ENCODE assay signal across 1 cellular context in genomic region chr5:133968057-133968993, GRCh38.
TF ChIP-seq lines count a peak whose summit lies in the region.

C5orf15 (minus strand) TSS chr5:133968625; CDS start chr5:133968584, 41 bp downstream.

TF ChIP-seq in GM12878, 131 proteins besides CTCF, POLR2A, EP300 and RAD21 (continued from another document and continues in another):
- TF ChIP-seq, protein P1, sequence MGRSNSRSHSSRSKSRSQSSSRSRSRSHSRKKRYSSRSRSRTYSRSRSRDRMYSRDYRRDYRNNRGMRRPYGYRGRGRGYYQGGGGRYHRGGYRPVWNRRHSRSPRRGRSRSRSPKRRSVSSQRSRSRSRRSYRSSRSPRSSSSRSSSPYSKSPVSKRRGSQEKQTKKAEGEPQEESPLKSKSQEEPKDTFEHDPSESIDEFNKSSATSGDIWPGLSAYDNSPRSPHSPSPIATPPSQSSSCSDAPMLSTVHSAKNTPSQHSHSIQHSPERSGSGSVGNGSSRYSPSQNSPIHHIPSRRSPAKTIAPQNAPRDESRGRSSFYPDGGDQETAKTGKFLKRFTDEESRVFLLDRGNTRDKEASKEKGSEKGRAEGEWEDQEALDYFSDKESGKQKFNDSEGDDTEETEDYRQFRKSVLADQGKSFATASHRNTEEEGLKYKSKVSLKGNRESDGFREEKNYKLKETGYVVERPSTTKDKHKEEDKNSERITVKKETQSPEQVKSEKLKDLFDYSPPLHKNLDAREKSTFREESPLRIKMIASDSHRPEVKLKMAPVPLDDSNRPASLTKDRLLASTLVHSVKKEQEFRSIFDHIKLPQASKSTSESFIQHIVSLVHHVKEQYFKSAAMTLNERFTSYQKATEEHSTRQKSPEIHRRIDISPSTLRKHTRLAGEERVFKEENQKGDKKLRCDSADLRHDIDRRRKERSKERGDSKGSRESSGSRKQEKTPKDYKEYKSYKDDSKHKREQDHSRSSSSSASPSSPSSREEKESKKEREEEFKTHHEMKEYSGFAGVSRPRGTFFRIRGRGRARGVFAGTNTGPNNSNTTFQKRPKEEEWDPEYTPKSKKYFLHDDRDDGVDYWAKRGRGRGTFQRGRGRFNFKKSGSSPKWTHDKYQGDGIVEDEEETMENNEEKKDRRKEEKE (IDR thresholded peaks at IDR 0.05): no peak
- TF ChIP-seq EGR1 (IDR thresholded peaks at IDR 0.05; ENCODE audit: borderline replicate concordance in 1 of 2, low read depth in 2 of 2, low read length in 2 of 2): peak in 1 of 2 experiments; percentile 89; a peak in 1 of 3 replicates
- no peak for TF ChIP-seq YBX1 (IDR thresholded peaks at IDR 0.05)
- TF ChIP-seq MLLT1 (IDR thresholded peaks at IDR 0.05): peak; percentile 29; the same call in 1 of the 2 replicates
- TF ChIP-seq TCF7 (IDR thresholded peaks at IDR 0.05; ENCODE audit: borderline replicate concordance): no peak
- no peak for TF ChIP-seq USF2 (IDR thresholded peaks at IDR 0.05; ENCODE audit: borderline replicate concordance, low read depth, low read length)
- TF ChIP-seq FOXK2 (IDR thresholded peaks at IDR 0.05): no peak
- TF ChIP-seq, protein P2, sequence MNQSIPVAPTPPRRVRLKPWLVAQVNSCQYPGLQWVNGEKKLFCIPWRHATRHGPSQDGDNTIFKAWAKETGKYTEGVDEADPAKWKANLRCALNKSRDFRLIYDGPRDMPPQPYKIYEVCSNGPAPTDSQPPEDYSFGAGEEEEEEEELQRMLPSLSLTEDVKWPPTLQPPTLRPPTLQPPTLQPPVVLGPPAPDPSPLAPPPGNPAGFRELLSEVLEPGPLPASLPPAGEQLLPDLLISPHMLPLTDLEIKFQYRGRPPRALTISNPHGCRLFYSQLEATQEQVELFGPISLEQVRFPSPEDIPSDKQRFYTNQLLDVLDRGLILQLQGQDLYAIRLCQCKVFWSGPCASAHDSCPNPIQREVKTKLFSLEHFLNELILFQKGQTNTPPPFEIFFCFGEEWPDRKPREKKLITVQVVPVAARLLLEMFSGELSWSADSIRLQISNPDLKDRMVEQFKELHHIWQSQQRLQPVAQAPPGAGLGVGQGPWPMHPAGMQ (IDR thresholded peaks at IDR 0.05; ENCODE audit: borderline replicate concordance): no peak
- TF ChIP-seq, protein P3, sequence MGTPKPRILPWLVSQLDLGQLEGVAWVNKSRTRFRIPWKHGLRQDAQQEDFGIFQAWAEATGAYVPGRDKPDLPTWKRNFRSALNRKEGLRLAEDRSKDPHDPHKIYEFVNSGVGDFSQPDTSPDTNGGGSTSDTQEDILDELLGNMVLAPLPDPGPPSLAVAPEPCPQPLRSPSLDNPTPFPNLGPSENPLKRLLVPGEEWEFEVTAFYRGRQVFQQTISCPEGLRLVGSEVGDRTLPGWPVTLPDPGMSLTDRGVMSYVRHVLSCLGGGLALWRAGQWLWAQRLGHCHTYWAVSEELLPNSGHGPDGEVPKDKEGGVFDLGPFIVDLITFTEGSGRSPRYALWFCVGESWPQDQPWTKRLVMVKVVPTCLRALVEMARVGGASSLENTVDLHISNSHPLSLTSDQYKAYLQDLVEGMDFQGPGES (IDR thresholded peaks at IDR 0.05): no peak
- TF ChIP-seq IRF4 (IDR thresholded peaks at IDR 0.05; ENCODE audit: low read depth, low read length): 0 out of 2 replicates have a peak, but pooled peaks have one; percentile 3
- TF ChIP-seq NR2C1 (IDR thresholded peaks at IDR 0.05): no peak
- no peak for TF ChIP-seq SUPT20H (IDR thresholded peaks at IDR 0.05; ENCODE audit: borderline replicate concordance, control insufficient read depth, low read depth, low read length)
- peak; percentile 50; the same call in 1 of the 2 replicates for TF ChIP-seq POLR2AphosphoS2 (IDR thresholded peaks at IDR 0.05; ENCODE audit: low read depth, low read length)
- no peak for TF ChIP-seq KAT2A (conservative IDR thresholded peaks at IDR 0.05; ENCODE audit: control insufficient read depth, low read depth, low read length)
- peak; percentile 83 for TF ChIP-seq HDGF (IDR thresholded peaks at IDR 0.05)
- no peak for TF ChIP-seq NR2C2 (IDR thresholded peaks at IDR 0.05; ENCODE audit: borderline replicate concordance, control insufficient read depth, insufficient read length, low read depth)
- no peak for TF ChIP-seq RELA (IDR thresholded peaks at IDR 0.05; ENCODE audit: borderline replicate concordance, partially characterized antibody)
- TF ChIP-seq, protein P4, sequence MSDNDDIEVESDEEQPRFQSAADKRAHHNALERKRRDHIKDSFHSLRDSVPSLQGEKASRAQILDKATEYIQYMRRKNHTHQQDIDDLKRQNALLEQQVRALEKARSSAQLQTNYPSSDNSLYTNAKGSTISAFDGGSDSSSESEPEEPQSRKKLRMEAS (IDR thresholded peaks at IDR 0.05; ENCODE audit: low read depth, low read length): peak; percentile 22; the same call in 1 of the 2 replicates
- no peak for TF ChIP-seq ZNF622 (IDR thresholded peaks at IDR 0.05)
- TF ChIP-seq SPI1 (IDR thresholded peaks at IDR 0.05; ENCODE audit: borderline replicate concordance, insufficient read depth, low read depth, low read length): no peak
- peak; percentile 80 for TF ChIP-seq RELB (IDR thresholded peaks at IDR 0.05; ENCODE audit: low read depth)
- TF ChIP-seq, protein P5, sequence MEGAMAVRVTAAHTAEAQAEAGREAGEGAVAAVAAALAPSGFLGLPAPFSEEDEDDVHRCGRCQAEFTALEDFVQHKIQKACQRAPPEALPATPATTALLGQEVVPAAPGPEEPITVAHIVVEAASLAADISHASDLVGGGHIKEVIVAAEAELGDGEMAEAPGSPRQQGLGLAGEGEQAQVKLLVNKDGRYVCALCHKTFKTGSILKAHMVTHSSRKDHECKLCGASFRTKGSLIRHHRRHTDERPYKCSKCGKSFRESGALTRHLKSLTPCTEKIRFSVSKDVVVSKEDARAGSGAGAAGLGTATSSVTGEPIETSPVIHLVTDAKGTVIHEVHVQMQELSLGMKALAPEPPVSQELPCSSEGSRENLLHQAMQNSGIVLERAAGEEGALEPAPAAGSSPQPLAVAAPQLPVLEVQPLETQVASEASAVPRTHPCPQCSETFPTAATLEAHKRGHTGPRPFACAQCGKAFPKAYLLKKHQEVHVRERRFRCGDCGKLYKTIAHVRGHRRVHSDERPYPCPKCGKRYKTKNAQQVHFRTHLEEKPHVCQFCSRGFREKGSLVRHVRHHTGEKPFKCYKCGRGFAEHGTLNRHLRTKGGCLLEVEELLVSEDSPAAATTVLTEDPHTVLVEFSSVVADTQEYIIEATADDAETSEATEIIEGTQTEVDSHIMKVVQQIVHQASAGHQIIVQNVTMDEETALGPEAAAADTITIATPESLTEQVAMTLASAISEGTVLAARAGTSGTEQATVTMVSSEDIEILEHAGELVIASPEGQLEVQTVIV (IDR thresholded peaks at IDR 0.05; ENCODE audit: borderline replicate concordance, partially characterized antibody): no peak
- TF ChIP-seq MTA3 (IDR thresholded peaks at IDR 0.05; ENCODE audit: borderline replicate concordance, low read length): no peak
- TF ChIP-seq ZNF592 (IDR thresholded peaks at IDR 0.05): no peak
- no peak for TF ChIP-seq KDM1A (IDR thresholded peaks at IDR 0.05; ENCODE audit: borderline replicate concordance)
- no peak for TF ChIP-seq ATF2 (IDR thresholded peaks at IDR 0.05; ENCODE audit: low read length)
- 0 out of 2 replicates have a peak, but pooled peaks have one; percentile 23 for TF ChIP-seq MYB (IDR thresholded peaks at IDR 0.05; ENCODE audit: borderline replicate concordance, low read depth, low read length)
- TF ChIP-seq BCL11A (IDR thresholded peaks at IDR 0.05; ENCODE audit: low read depth, low read length): no peak
- no peak for TF ChIP-seq ZBTB4 (CRISPR knock-in tag; IDR thresholded peaks at IDR 0.05)
- TF ChIP-seq ZNF384 (IDR thresholded peaks at IDR 0.05; ENCODE audit: borderline replicate concordance, low read depth, low read length): no peak
- no peak for TF ChIP-seq STAT3 (IDR thresholded peaks at IDR 0.05; ENCODE audit: low read depth, low read length)
- no peak for TF ChIP-seq ZBED1 (IDR thresholded peaks at IDR 0.05; ENCODE audit: borderline replicate concordance)
- TF ChIP-seq CBX5 (IDR thresholded peaks at IDR 0.05; ENCODE audit: low read depth): no peak
- TF ChIP-seq ZNF274 (IDR thresholded peaks at IDR 0.05; ENCODE audit: insufficient read depth, insufficient read length): no peak
- TF ChIP-seq CEBPB (IDR thresholded peaks at IDR 0.05; ENCODE audit: borderline replicate concordance in 1 of 2, low read depth in 2 of 2, low read length in 2 of 2): no peak
- TF ChIP-seq RBBP5 (conservative IDR thresholded peaks at IDR 0.05): no peak
